28 cellular contexts compared by ENCODE assay signal in genomic region chr4:10131202-10131601, GRCh38.
"Had no signal": no experiment of that assay in that cellular context is flagged by ENCODE, and none has a peak within 500 bp of the region (broad histone marks: within the 10 kb centered on the region; RNA-seq: fewer than 3 reads in every experiment).

No MANE protein-coding gene starts in this region.

- H3K36me3 ChIP-seq: colonic mucosa, esophagus muscularis mucosa, esophagus squamous epithelium, gastrocnemius medialis, gastroesophageal sphincter, heart left ventricle, heart right ventricle had no signal

- H3K9me3 Mint-ChIP-seq: dendritic cell treated with granulocyte-macrophage colony-stimulating factor and Interleukin-4, amounts not matched to agents 40 ng/mL and 50 ng/mL, for 4 days; effector memory CD8-positive, alpha-beta T cell; endodermal cell had no signal

- H3K4me1 ChIP-seq: colonic mucosa had no signal

- H3K27ac ChIP-seq: colonic mucosa, dorsolateral prefrontal cortex, epithelial cell of prostate, esophagus muscularis mucosa, esophagus squamous epithelium, foreskin keratinocyte, gastrocnemius medialis, gastroesophageal sphincter, heart left ventricle, heart right ventricle had no signal

- DNase-seq: colonic mucosa; cortex of kidney; dermis blood vessel endothelial cell; dorsolateral prefrontal cortex; effector CD4-positive, alpha-beta T cell; effector CD8-positive, alpha-beta T cell; effector memory CD4-positive, alpha-beta T cell; effector memory CD8-positive, alpha-beta T cell; endodermal cell; erythroblast; esophagus squamous epithelium; foreskin fibroblast; foreskin keratinocyte; foreskin melanocyte; gastrocnemius medialis; glutamatergic neuron; head of caudate nucleus; heart left ventricle; heart right ventricle had no signal

- H3K9me3 ChIP-seq: colonic mucosa, esophagus muscularis mucosa, esophagus squamous epithelium, gastrocnemius medialis, gastroesophageal sphincter, heart left ventricle, heart right ventricle had no signal

- FAIRE-seq: colon, endometrium, endothelial cell of umbilical vein, frontal cortex had no signal

- ATAC-seq: effector memory CD8-positive, alpha-beta T cell; foreskin keratinocyte; gastrocnemius medialis; gastroesophageal sphincter; heart left ventricle had no signal

- H3K4me3 ChIP-seq: colonic mucosa, coronary artery, dorsolateral prefrontal cortex, esophagus muscularis mucosa, esophagus squamous epithelium, gastrocnemius medialis, gastroesophageal sphincter, heart left ventricle, heart right ventricle had no signal

- H3K4me3 Mint-ChIP-seq: dendritic cell treated with granulocyte-macrophage colony-stimulating factor and Interleukin-4, amounts not matched to agents 40 ng/mL and 50 ng/mL, for 4 days; effector memory CD8-positive, alpha-beta T cell; endodermal cell had no signal

- H3K27ac Mint-ChIP-seq: effector memory CD8-positive, alpha-beta T cell; endodermal cell had no signal

- H3K27me3 ChIP-seq: colonic mucosa, esophagus muscularis mucosa, esophagus squamous epithelium, foreskin keratinocyte, gastrocnemius medialis, gastroesophageal sphincter, heart left ventricle, heart right ventricle had no signal
